In genomic region chr14:33680873-33681272, GRCh38 we compare ENCODE assay signal across 29 cellular contexts.
"Had no signal": no experiment of that assay in that cellular context is flagged by ENCODE, and none has a peak within 500 bp of the region (broad histone marks: within the 10 kb centered on the region; RNA-seq: fewer than 3 reads in every experiment).

No MANE protein-coding gene starts in this region.

- H3K9me3 ChIP-seq: left lung, lower lobe of right lung, right atrium auricular region, stomach, suprapubic skin, thoracic aorta, tibial artery, upper lobe of right lung, uterus had no signal

- DNase-seq: hypothalamus; immature natural killer cell; kidney; left colon; left lung; lower lobe of right lung; mammary epithelial cell; mesenchymal stem cell; naive thymus-derived CD8-positive, alpha-beta T cell; nucleus accumbens; stimulated activated CD4-positive, alpha-beta T cell treated with anti-CD3 and anti-CD28 coated beads, Interleukin-12 subunit alpha, Interleukin-12 subunit beta, amount 100 ng/mL, for 4 hours; stimulated activated CD4-positive, alpha-beta T cell treated with anti-CD3 and anti-CD28 coated beads, Interleukin-15, amount 100 ng/mL, for 24 hours; stimulated activated CD4-positive, alpha-beta T cell treated with anti-CD3 and anti-CD28 coated beads, Interleukin-2, amount 100 ng/mL, for 24 hours; stimulated activated CD4-positive, alpha-beta T cell treated with anti-CD3 and anti-CD28 coated beads, Interleukin-4, amount 100 ng/mL, for 1 hour; stimulated activated naive B cell treated with anti-CD40 and anti-IgM and Interleukin-4, amounts not matched to agents 10 μg/mL and 1 μg/mL and 100 μg/mL, for 72 hours; stimulated activated naive CD8-positive, alpha-beta T cell treated with anti-CD3 and anti-CD28 coated beads, Interleukin-15, Interleukin-2, amounts not matched to agents 100 U/mL and 50 U/mL, for 24 hours; stomach; tibial artery; trophoblast cell; upper lobe of right lung; uterus had no signal

- ATAC-seq: left colon; left lung; lower lobe of right lung; naive thymus-derived CD8-positive, alpha-beta T cell; sciatic nerve; stimulated activated naive B cell treated with anti-CD40 and anti-IgM and Interleukin-4, amounts not matched to agents 10 μg/mL and 1 μg/mL and 100 μg/mL, for 72 hours; stimulated activated naive CD8-positive, alpha-beta T cell treated with anti-CD3 and anti-CD28 coated beads, Interleukin-15, Interleukin-2, amounts not matched to agents 100 U/mL and 50 U/mL, for 24 hours; upper lobe of right lung had no signal

- H3K4me1 Mint-ChIP-seq: immature natural killer cell; naive thymus-derived CD8-positive, alpha-beta T cell; stimulated activated naive B cell treated with anti-CD40 and anti-IgM and Interleukin-4, amounts not matched to agents 10 μg/mL and 1 μg/mL and 100 μg/mL, for 72 hours had no signal

- H3K9me3 Mint-ChIP-seq: nephron; neural crest cell; stimulated activated naive B cell treated with anti-CD40 and anti-IgM and Interleukin-4, amounts not matched to agents 10 μg/mL and 1 μg/mL and 100 μg/mL, for 72 hours had no signal

- H3K4me3 Mint-ChIP-seq: immature natural killer cell; naive thymus-derived CD8-positive, alpha-beta T cell; nephron; neural crest cell; stimulated activated naive B cell treated with anti-CD40 and anti-IgM and Interleukin-4, amounts not matched to agents 10 μg/mL and 1 μg/mL and 100 μg/mL, for 72 hours had no signal

- H3K27ac ChIP-seq: left lung, lower lobe of right lung, right atrium auricular region, stomach, suprapubic skin, thoracic aorta, tibial artery, upper lobe of right lung, uterus had no signal

- H3K27me3 ChIP-seq: left lung, right atrium auricular region, stomach, suprapubic skin, tibial artery, upper lobe of right lung, uterus had no signal

- H3K4me3 ChIP-seq: left lung, lower lobe of right lung, right atrium auricular region, skin epidermis, stomach, suprapubic skin, thoracic aorta, tibial artery, upper lobe of right lung, uterus had no signal

- H3K4me1 ChIP-seq: left lung, lower lobe of right lung, upper lobe of right lung, uterus had no signal

- H3K36me3 ChIP-seq: left lung, lower lobe of right lung, right atrium auricular region, stomach, suprapubic skin, thoracic aorta, tibial artery, upper lobe of right lung, uterus had no signal

- H3K36me3 Mint-ChIP-seq: immature natural killer cell; naive thymus-derived CD8-positive, alpha-beta T cell; stimulated activated naive B cell treated with anti-CD40 and anti-IgM and Interleukin-4, amounts not matched to agents 10 μg/mL and 1 μg/mL and 100 μg/mL, for 72 hours had no signal

- H3K27me3 Mint-ChIP-seq: stimulated activated naive B cell treated with anti-CD40 and anti-IgM and Interleukin-4, amounts not matched to agents 10 μg/mL and 1 μg/mL and 100 μg/mL, for 72 hours had no signal

- H3K27ac Mint-ChIP-seq: immature natural killer cell; naive thymus-derived CD8-positive, alpha-beta T cell; nephron; progenitor cell of endocrine pancreas; stimulated activated naive B cell treated with anti-CD40 and anti-IgM and Interleukin-4, amounts not matched to agents 10 μg/mL and 1 μg/mL and 100 μg/mL, for 72 hours had no signal
